ENCODE assay signal across 26 cellular contexts in genomic region chr1:233631810-233632375, GRCh38. TPM values are rescaled to one million over a fixed set of nuclear protein-coding genes. Genes with fewer than 3 reads are reported as not detected.
DNase-seq lines count a peak whose midpoint lies in the region; ATAC-seq, FAIRE-seq and TF ChIP-seq lines count a peak whose summit lies in the region.
"Had no signal": no experiment of that assay in that cellular context is flagged by ENCODE, and none has a peak within 500 bp of the region (broad histone marks: within the 10 kb centered on the region; RNA-seq: fewer than 3 reads in every experiment).

No MANE protein-coding gene starts in this region.

- no peak for FAIRE-seq in GM12878 (lab: Jason Lieb, UNC)
- FAIRE-seq in kidney (lab: Jason Lieb, UNC): peak; percentile 57
- FAIRE-seq: HTR-8/SVneo had no signal

- peaks cover 23% of the 10 kb centered on the region for H3K36me3 Mint-ChIP-seq in Calu3 (ENCODE audit: insufficient read depth, unreplicated experiment)
- H3K36me3 Mint-ChIP-seq: CD4-positive, alpha-beta memory T cell; IgD-negative memory B cell had no signal

- no peaks in the 10 kb centered on the region for H3K27me3 ChIP-seq in GM12878 (replicated peaks in 1 of 2; ENCODE audit: control insufficient read depth in 2 of 2, insufficient read depth in 2 of 2, low read length in 1 of 2)
- H3K27me3 ChIP-seq: BLaER1 treated with 17β-estradiol and CSF1 and Interleukin-3, amounts not matched to agents 10 nM and 100 nM had no signal

- no peak for TF ChIP-seq EP300 in GM12878 (IDR thresholded peaks at IDR 0.05; ENCODE audit: borderline replicate concordance in 1 of 2, control insufficient read depth in 1 of 2, low read depth in 2 of 2, low read length in 2 of 2)

- peak; percentile 18 for ATAC-seq in GM12878
- ATAC-seq in HG02642 (IDR thresholded peaks at IDR 0.05; ENCODE audit: poor library complexity, unreplicated experiment): no peak

- H3K4me3 Mint-ChIP-seq in Calu3 (ENCODE audit: low read depth, unreplicated experiment): peak overlapping the region; percentile 39
- H3K4me3 Mint-ChIP-seq: CD4-positive, alpha-beta memory T cell; IgD-negative memory B cell had no signal

- H3K4me3 ChIP-seq in GM12878 (no peak overlapping the region), kidney (ENCODE audit: low read length in 2 of 2) (peak overlapping the region in 1 of 2 donors; percentile 12)
- H3K4me3 ChIP-seq: BLaER1 treated with 17β-estradiol and CSF1 and Interleukin-3, amounts not matched to agents 10 nM and 100 nM; GM23248; HAP-1 had no signal

- intact Hi-C loops in Calu3 (cut with micrococcal nuclease; ENCODE audit: unreplicated experiment) (no loop called here), GM12878 (cut with micrococcal nuclease; ENCODE audit: unreplicated experiment) (no loop called here), kidney (cut with DNase I) (no loop called here)

- RAD21 ChIA-PET in GM12878 (lab: Charles Lee; ENCODE audit: unreplicated experiment): interaction anchor here (1.1 to 3.5 kb wide), 6 partner anchors 12 to 63 kb away, joined by 3 to 15 read pairs (median 8); no protein-coding TSS in a partner anchor

- SMC1A ChIA-PET in GM12878 (lab: Charles Lee; ENCODE audit: uncharacterized antibody, unreplicated experiment): interaction anchor here (0.7 to 4.6 kb wide), 22 partner anchors 9 to 173 kb away, joined by 3 to 36 read pairs (median 4); partner anchors contain the start of gene KCNK1

- no peaks in the 10 kb centered on the region for H4K20me1 ChIP-seq in GM12878 (ENCODE audit: control insufficient read depth, insufficient read depth)
- H4K20me1 ChIP-seq: BLaER1 treated with 17β-estradiol and CSF1 and Interleukin-3, amounts not matched to agents 10 nM and 100 nM had no signal

- H3K27ac ChIP-seq in GM12878 (ENCODE audit: control insufficient read depth, insufficient read depth) (no peak overlapping the region), kidney (ENCODE audit: low read depth in 2 of 2, low read length in 2 of 2) (peak overlapping the region; percentile 2 to 5)
- H3K27ac ChIP-seq: BLaER1 treated with 17β-estradiol and CSF1 and Interleukin-3, amounts not matched to agents 10 nM and 100 nM; GM23248 had no signal

- no peak overlapping the region for H3K4me2 ChIP-seq in GM12878 (ENCODE audit: control insufficient read depth, insufficient read depth)
- H3K4me2 ChIP-seq: BLaER1 treated with 17β-estradiol and CSF1 and Interleukin-3, amounts not matched to agents 10 nM and 100 nM; SK-N-SH had no signal

- POLR2A ChIA-PET in GM12878 (lab: Charles Lee): interaction anchor here (0.7 to 1.8 kb wide), 10 partner anchors 9 to 43 kb away, joined by 3 to 13 read pairs (median 3); partner anchors contain the start of gene KCNK1

- H3K4me1 ChIP-seq in GM12878 (ENCODE audit: control insufficient read depth, insufficient read depth, low read length): peaks cover 5% of the 10 kb centered on the region; the same call in 1 of the 2 replicates
- peaks cover 12 to 15% of the 10 kb centered on the region in 2 donors for H3K4me1 ChIP-seq in kidney (ENCODE audit: control insufficient read depth in 1 of 2, insufficient read depth in 1 of 2, low read depth in 1 of 2, low read length in 2 of 2)
- H3K4me1 ChIP-seq: BLaER1 treated with 17β-estradiol and CSF1 and Interleukin-3, amounts not matched to agents 10 nM and 100 nM; Caco-2; HAP-1 had no signal

- TF ChIP-seq CTCF in Calu3 (IDR thresholded peaks at IDR 0.05; ENCODE audit: unreplicated experiment): no peak
- no peak for TF ChIP-seq CTCF in GM12878 (IDR thresholded peaks at IDR 0.05 in 2 of 3, conservative IDR thresholded peaks at IDR 0.05 in 1 of 3; ENCODE audit: control insufficient read depth in 2 of 3, extremely low read depth in 1 of 3, insufficient read depth in 1 of 3, low read depth in 3 of 3, low read length in 3 of 3)
- TF ChIP-seq CTCF in kidney (IDR thresholded peaks at IDR 0.05; ENCODE audit: borderline replicate concordance, extremely low read depth, insufficient read depth): no peak

- no peak for DNase-seq in Calu3
- DNase-seq in GM12878 (ENCODE audit: low read depth, low spot score): no peak
- DNase-seq in kidney: no peak
- peak; percentile 74 for DNase-seq in retina
- DNase-seq in SKM-1 treated with dmso at 0.1 percent for 144 hours (lab: John Stamatoyannopoulos, UW; ENCODE audit: unreplicated experiment): no peak
- DNase-seq in midbrain (lab: John Stamatoyannopoulos, UW): no peak
- DNase-seq: Caco-2; CD4-positive, alpha-beta memory T cell; EL; GM23248; Karpas-422; MV-4-11; NCI-H1105 treated with DMSO at 0.1 percent for 48 hours; NCI-H2029 treated with DMSO at 0.1 percent for 48 hours; NCI-H2171; NCI-H345; NCI-H524; NCI-H774; NK-92 treated with Interleukin-12 subunit alpha and Interleukin-12 subunit beta, amount 100 ng/mL, for 24 hours; SIG-M5; SK-N-SH had no signal

- no peaks in the 10 kb centered on the region for H3K27me3 Mint-ChIP-seq in Calu3 (ENCODE audit: unreplicated experiment)

- peaks cover 47% of the 10 kb centered on the region for H3K4me1 Mint-ChIP-seq in Calu3 (ENCODE audit: low read depth, unreplicated experiment)
- H3K4me1 Mint-ChIP-seq: CD4-positive, alpha-beta memory T cell; IgD-negative memory B cell had no signal

- no peak overlapping the region for H3K27ac Mint-ChIP-seq in Calu3 (ENCODE audit: unreplicated experiment)
- H3K27ac Mint-ChIP-seq: CD4-positive, alpha-beta memory T cell had no signal

- H3K36me3 ChIP-seq in GM12878 (ENCODE audit: control insufficient read depth in 2 of 2, insufficient read depth in 2 of 2, low read length in 1 of 2): peaks cover 0 to 6% of the 10 kb centered on the region in 2 experiments; a peak in 3 of 4 replicates
- no peaks in the 10 kb centered on the region for H3K36me3 ChIP-seq in kidney (ENCODE audit: control insufficient read depth in 1 of 2, insufficient read depth in 2 of 2, low read length in 2 of 2)
- H3K36me3 ChIP-seq: BLaER1 treated with 17β-estradiol and CSF1 and Interleukin-3, amounts not matched to agents 10 nM and 100 nM; HAP-1 had no signal

- H3K9me3 ChIP-seq in GM12878 (replicated peaks; ENCODE audit: control insufficient read depth, insufficient read depth, low read length) (no peaks in the 10 kb centered on the region; the same call in 1 of the 3 replicates), kidney (ENCODE audit: control insufficient read depth in 1 of 2, low read length in 2 of 2) (no peaks in the 10 kb centered on the region)
- H3K9me3 ChIP-seq: BLaER1 treated with 17β-estradiol and CSF1 and Interleukin-3, amounts not matched to agents 10 nM and 100 nM; Caco-2; HAP-1; SK-N-SH had no signal

- peaks cover 3% of the 10 kb centered on the region for H3K9me3 Mint-ChIP-seq in Calu3 (ENCODE audit: low read depth, unreplicated experiment)

- CTCF ChIA-PET in Calu3 (lab: Charles Lee) (interaction anchor here (0.6 to 1.3 kb wide), 2 partner anchors 24 to 177 kb away, joined by 3 to 4 read pairs; no protein-coding TSS in a partner anchor), GM12878 (lab: Yijun Ruan, JAX) (interaction anchor here (0.7 to 3.3 kb wide), 8 partner anchors 8 to 191 kb away, joined by 3 to 11 read pairs (median 3); no protein-coding TSS in a partner anchor)

- in situ Hi-C loops in GM12878 (cut with MboI): no loop called here

- TF ChIP-seq RAD21 in GM12878 (IDR thresholded peaks at IDR 0.05; ENCODE audit: insufficient read depth, low read depth, low read length): no peak

- no peak overlapping the region for H2AFZ ChIP-seq in GM12878 (ENCODE audit: control insufficient read depth, low read depth, low read length)
- H2AFZ ChIP-seq: GM23248 had no signal

- no peak overlapping the region for H3K9ac ChIP-seq in GM12878 (ENCODE audit: control insufficient read depth, insufficient read depth, low read length)
- no peak overlapping the region for H3K9ac ChIP-seq in kidney (ENCODE audit: low read length in 2 of 2)
- H3K9ac ChIP-seq: BLaER1 treated with 17β-estradiol and CSF1 and Interleukin-3, amounts not matched to agents 10 nM and 100 nM; GM23248; SK-N-SH had no signal

- WGBS in GM12878 (ENCODE audit: insufficient coverage, insufficient replicate concordance, low lambda C conversion rate, missing lambda C conversion rate): 77% methylated on average over 6 of the region's 6 CpGs

- no peaks in the 10 kb centered on the region for H3K79me2 ChIP-seq in GM12878 (ENCODE audit: control insufficient read depth, insufficient read depth, low read length)

- no peak for TF ChIP-seq POLR2A in GM12878 (IDR thresholded peaks at IDR 0.05; ENCODE audit: low read depth, low read length)

- BruUV-seq in Calu3 (replicated peaks; lab: Mats Ljungman, UMichigan) (no TSS peak), GM12878 (replicated peaks; lab: Mats Ljungman, UMichigan) (no TSS peak)

TF ChIP-seq in GM12878, 131 proteins besides CTCF, POLR2A, EP300 and RAD21 (continues in another document):
- TF ChIP-seq RELA (IDR thresholded peaks at IDR 0.05; ENCODE audit: borderline replicate concordance, partially characterized antibody) (no peak), CREM (IDR thresholded peaks at IDR 0.05; ENCODE audit: low read depth) (no peak)

RNA-seq across cellular contexts. Expression of gene KCNK1, which starts 18.0 kb away (rescaled TPM):
- total RNA-seq in Calu3 (2022) (38.0 and 39.2 TPM in 2 replicates), GM12878 (2014; rRNA removed) (14.2 and 15.0 TPM in 2 replicates), GM12878 (2014; rRNA removed; fragmentation: Illumina TruSeq; extraction: Trizol) (12.4 and 13.0 TPM in 2 replicates), GM12878 (2021) (17.0 and 18.6 TPM in 2 replicates), kidney (10.7 TPM)
- 81.2 and 85.6 TPM in 2 replicates for total RNA-seq in GM12878 (2013; cell fraction: nucleolus; rRNA removed)
- 4.1 TPM for polyA plus RNA-seq in GM12878 (2011; ENCODE audit: low read depth)
- polyA plus RNA-seq in GM12878 (2011; rRNA removed) (27.6 and 28.4 TPM in 2 replicates), GM12878 (2014; fragmentation: Illumina TruSeq; extraction: Trizol) (10.6 and 12.3 TPM in 2 replicates), GM12878 (2014; fragmentation: Nextera tagmentation; extraction: Ambion mirVana) (10 to 100 TPM in 1 of 2 experiments, 1 to 10 TPM in 1; 9.4 to 14.6 TPM), GM12878 (2014; rRNA removed) (14.3 and 16.0 TPM in 2 replicates), GM12878 (2016; fragmentation: Nextera tagmentation; extraction: Ambion mirVana) (10 to 100 TPM; 15.6 to 18.6 TPM), kidney (ENCODE audit: insufficient read depth, low read depth, low replicate concordance) (10.0 TPM)
- 26.5 and 28.7 TPM in 2 replicates for polyA plus RNA-seq in GM12878 (2011; cell fraction: cytosol; rRNA removed)
- polyA plus RNA-seq in GM12878 (2011; cell fraction: nucleus; rRNA removed): 20.3 and 25.4 TPM in 2 replicates
- polyA plus RNA-seq in GM12878 (2012): 6.8 and 10.7 TPM in 2 replicates
- polyA minus RNA-seq in GM12878 (2011; rRNA and poly(A)+ RNA removed): 36.1 and 43.6 TPM in 2 replicates
- polyA minus RNA-seq in GM12878 (2011; cell fraction: cytosol; rRNA and poly(A)+ RNA removed): 18.0 and 18.2 TPM in 2 replicates
- polyA minus RNA-seq in GM12878 (2011; cell fraction: nucleus; rRNA and poly(A)+ RNA removed): 15.6 and 29.0 TPM in 2 replicates
- total RNA-seq: Caco-2; CD4-positive, alpha-beta memory T cell had no signal
- polyA plus RNA-seq: CD4-positive, alpha-beta memory T cell; IgD-negative memory B cell had no signal
